Comparison of ENCODE assay signal across 19 cellular contexts in the genomic region with DNA sequence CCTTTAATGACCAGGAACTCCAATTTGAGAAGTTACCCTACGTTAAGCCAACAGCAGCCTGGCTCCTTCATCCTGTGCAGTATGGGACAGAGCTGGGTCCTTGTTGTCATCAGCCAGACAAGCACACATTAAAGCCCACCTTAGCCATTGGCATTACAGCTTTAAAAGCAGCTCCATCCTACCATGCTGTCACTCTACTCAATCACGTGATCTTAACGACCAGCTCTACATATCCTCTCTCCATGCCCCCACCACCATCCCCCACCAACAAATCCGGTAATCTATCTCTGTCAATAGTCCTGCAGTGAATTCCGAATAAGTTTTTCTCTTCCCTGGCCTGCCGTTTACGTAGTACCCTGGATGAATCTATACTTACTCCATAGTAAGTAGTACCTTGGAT.
DNase-seq lines count a peak whose midpoint lies in the region; FAIRE-seq and TF ChIP-seq lines count a peak whose summit lies in the region.
"Had no signal": no experiment of that assay in that cellular context is flagged by ENCODE, and none has a peak within 500 bp of the region (broad histone marks: within the 10 kb centered on the region; RNA-seq: fewer than 3 reads in every experiment).

No MANE protein-coding gene starts in this region.

- no peaks in the 10 kb centered on the region for H3K79me2 ChIP-seq in H1 (ENCODE audit: control insufficient read depth in 1 of 2, insufficient read depth in 2 of 2, low read length in 2 of 2)

- H3K23me2 ChIP-seq in H1 (ENCODE audit: low read depth, low read length), result no peaks in the 10 kb centered on the region

- H3K27ac ChIP-seq in H1 (ENCODE audit: low read depth, low read length) (no peak overlapping the region), Peyer's patch (no peak overlapping the region)
- H3K27ac ChIP-seq: 22Rv1, BLaER1, C4-2B, GM23248 had no signal

- no peak overlapping the region for H3K4me3 ChIP-seq in H1 (ENCODE audit: extremely low read depth in 1 of 4, insufficient read depth in 2 of 4, low read depth in 3 of 4, low read length in 4 of 4)
- no peak overlapping the region for H3K4me3 ChIP-seq in Peyer's patch
- H3K4me3 ChIP-seq: BLaER1, GM23248 had no signal

- H2BK5ac ChIP-seq in H1 (ENCODE audit: low read depth, low read length), result no peak overlapping the region

- no peak for TF ChIP-seq RAD21 in H1 (IDR thresholded peaks at IDR 0.05 in 1 of 2, conservative IDR thresholded peaks at IDR 0.05 in 1 of 2; ENCODE audit: low read depth in 2 of 2, low read length in 2 of 2)

- H3K23ac ChIP-seq in H1 (ENCODE audit: insufficient read length), result no peak overlapping the region

- H3K27ac Mint-ChIP-seq in neural crest cell (ENCODE audit: unreplicated experiment), result peak overlapping the region; percentile 44
- H3K27ac Mint-ChIP-seq: B cell; CD4-positive, CD25-positive, alpha-beta regulatory T cell; CD8-positive, alpha-beta T cell; H9; HFFc6 had no signal

- no peak overlapping the region for H3K18ac ChIP-seq in H1 (ENCODE audit: extremely low read depth, low read length)

- no peak overlapping the region for H2BK15ac ChIP-seq in H1 (ENCODE audit: low read length)

- no peaks in the 10 kb centered on the region for H3K27me3 Mint-ChIP-seq in neural crest cell (ENCODE audit: low read depth)
- H3K27me3 Mint-ChIP-seq: B cell had no signal

- no peaks in the 10 kb centered on the region for H3K4me1 Mint-ChIP-seq in neural crest cell
- H3K4me1 Mint-ChIP-seq: B cell; CD4-positive, CD25-positive, alpha-beta regulatory T cell; H9 had no signal

- H2BK20ac ChIP-seq in H1 (ENCODE audit: low read length), result no peak overlapping the region

- H3K9me3 Mint-ChIP-seq in neural crest cell, result no peaks in the 10 kb centered on the region
- H3K9me3 Mint-ChIP-seq: CD8-positive, alpha-beta T cell; H9; HFFc6 had no signal

- no peak overlapping the region for H4K91ac ChIP-seq in H1 (replicated peaks; ENCODE audit: insufficient read length, low read length)

- H3K79me1 ChIP-seq in H1 (ENCODE audit: low read depth, low read length), result no peaks in the 10 kb centered on the region

- no peaks in the 10 kb centered on the region for H3K4me1 ChIP-seq in H1 (replicated peaks in 1 of 4; ENCODE audit: control insufficient read depth in 3 of 4, insufficient read depth in 4 of 4, low read length in 3 of 4)
- H3K4me1 ChIP-seq in Peyer's patch, result no peaks in the 10 kb centered on the region
- H3K4me1 ChIP-seq: Caco-2 had no signal

- no peak overlapping the region for H3K9ac ChIP-seq in H1 (replicated peaks in 1 of 4; ENCODE audit: extremely low read depth in 1 of 4, low read depth in 3 of 4, low read length in 3 of 4)
- H3K9ac ChIP-seq: BLaER1, GM23248 had no signal

- H4K8ac ChIP-seq in H1 (ENCODE audit: extremely low read depth, insufficient read depth, low read length), result no peak overlapping the region

- H3K36me3 ChIP-seq in H1 (ENCODE audit: control insufficient read depth in 2 of 4, insufficient read depth in 4 of 4, low read length in 3 of 4) (no peaks in the 10 kb centered on the region), Peyer's patch (no peaks in the 10 kb centered on the region)
- H3K36me3 ChIP-seq: BLaER1 had no signal

- H3K14ac ChIP-seq in H1 (ENCODE audit: insufficient read length), result no peak overlapping the region

- H2BK12ac ChIP-seq in H1 (ENCODE audit: low read depth, low read length), result no peak overlapping the region

- DNase-seq in NCI-H82 (lab: John Stamatoyannopoulos, UW) (peak; percentile 50), NCI-H82 treated with DMSO at 0.1 percent for 48 hours (lab: John Stamatoyannopoulos, UW; ENCODE audit: unreplicated experiment) (no peak), H1 (ENCODE audit: low read depth in 1 of 2, low spot score in 2 of 2) (no peak), neural crest cell (ENCODE audit: low read depth, low spot score) (no peak), Peyer's patch (no peak), retina (no peak)
- DNase-seq: Caco-2; CD4-positive, CD25-positive, alpha-beta regulatory T cell; CD8-positive, alpha-beta T cell; DMS153; DND-41; GM23248; H9; HFFc6 had no signal

- TF ChIP-seq POLR2A in H1 (IDR thresholded peaks at IDR 0.05; ENCODE audit: control extremely low read depth in 1 of 2, low read depth in 2 of 2, low read length in 2 of 2), result no peak
- TF ChIP-seq POLR2A in Peyer's patch (IDR thresholded peaks at IDR 0.05), result no peak

- 0 out of 2 replicates have a peak overlapping the region, but pooled peaks have one; percentile 27 for H2AFZ ChIP-seq in H1 (ENCODE audit: low read length)
- H2AFZ ChIP-seq: GM23248 had no signal

- no peak for TF ChIP-seq EP300 in H1 (IDR thresholded peaks at IDR 0.05; ENCODE audit: borderline replicate concordance in 1 of 2, low read depth in 2 of 2, low read length in 2 of 2)

- H3K4ac ChIP-seq in H1 (replicated peaks; ENCODE audit: insufficient read length, low read depth, low read length), result no peak overlapping the region

- H4K5ac ChIP-seq in H1 (ENCODE audit: insufficient read length, low read depth, low read length), result no peak overlapping the region

- no peak for FAIRE-seq in H1 (lab: Jason Lieb, UNC)
- FAIRE-seq: GM19239 had no signal

- H3K4me2 ChIP-seq in H1 (ENCODE audit: insufficient read depth in 1 of 2, low read depth in 2 of 2, low read length in 2 of 2), result no peak overlapping the region
- H3K4me2 ChIP-seq: BLaER1 had no signal

- WGBS in H1 (ENCODE audit: extremely low coverage in 1 of 2, insufficient coverage in 1 of 2, insufficient read length in 1 of 2, insufficient replicate concordance in 2 of 2, low coverage in 1 of 2, low lambda C conversion rate in 2 of 2, missing lambda C conversion rate in 1 of 2), 2 experiments, result 84% methylated on average over 7 of the region's 7 CpGs; no CpG with 5 or more reads in 1 of the 2 experiments

- H3K9me3 ChIP-seq in H1 (ENCODE audit: insufficient read depth in 2 of 2, low read depth in 1 of 2, low read length in 1 of 2), result no peaks in the 10 kb centered on the region
- H3K9me3 ChIP-seq in Peyer's patch, result no peaks in the 10 kb centered on the region
- H3K9me3 ChIP-seq: BLaER1, Caco-2 had no signal

- no peak overlapping the region for H3K56ac ChIP-seq in H1 (replicated peaks; ENCODE audit: insufficient read length, low read depth, low read length)

- POLR2A ChIA-PET in H1 (lab: Charles Lee; ENCODE audit: partially characterized antibody), result interaction anchor here (0.5 kb wide), 1 partner anchor 357 kb away, joined by 5 read pairs; no protein-coding TSS in a partner anchor

- H2AK5ac ChIP-seq in H1 (ENCODE audit: low read depth, low read length), result no peak overlapping the region

- CTCF ChIA-PET in H1 (lab: Charles Lee; ENCODE audit: partially characterized antibody), result interaction anchor here (1.2 to 1.7 kb wide), 4 partner anchors 19 to 95 kb away, joined by 4 to 7 read pairs (median 4); no protein-coding TSS in a partner anchor

- no peaks in the 10 kb centered on the region for H4K20me1 ChIP-seq in H1 (replicated peaks in 1 of 2; ENCODE audit: control insufficient read depth in 1 of 2, insufficient read depth in 2 of 2, low read length in 2 of 2)
- H4K20me1 ChIP-seq: BLaER1 had no signal

- TF ChIP-seq CTCF in H1 (IDR thresholded peaks at IDR 0.05; ENCODE audit: control extremely low read depth in 1 of 3, insufficient read depth in 1 of 3, low read depth in 1 of 3, low read length in 3 of 3) (no peak), neural crest cell (conservative IDR thresholded peaks at IDR 0.05) (no peak), Peyer's patch (IDR thresholded peaks at IDR 0.05) (no peak)

- no peaks in the 10 kb centered on the region for H3K27me3 ChIP-seq in H1 (replicated peaks in 1 of 4; ENCODE audit: control insufficient read depth in 3 of 4, extremely low read depth in 1 of 4, insufficient read depth in 3 of 4, low read length in 3 of 4)
- H3K27me3 ChIP-seq in Peyer's patch, result no peaks in the 10 kb centered on the region
- H3K27me3 ChIP-seq: BLaER1 had no signal

- H3K4me3 Mint-ChIP-seq in neural crest cell, result no peak overlapping the region
- H3K4me3 Mint-ChIP-seq: B cell; CD4-positive, CD25-positive, alpha-beta regulatory T cell; CD8-positive, alpha-beta T cell; H9; HFFc6 had no signal

- H2BK120ac ChIP-seq in H1 (replicated peaks; ENCODE audit: low read depth, low read length), result no peak overlapping the region

- H3K36me3 Mint-ChIP-seq in neural crest cell (ENCODE audit: low read depth), result no peaks in the 10 kb centered on the region
- H3K36me3 Mint-ChIP-seq: CD4-positive, CD25-positive, alpha-beta regulatory T cell; CD8-positive, alpha-beta T cell had no signal

TF ChIP-seq in H1, 55 proteins besides CTCF, POLR2A, EP300 and RAD21 (continues in another document):
- TF ChIP-seq CEBPB (IDR thresholded peaks at IDR 0.05; ENCODE audit: low read depth, low read length) (no peak), SRF (IDR thresholded peaks at IDR 0.05; ENCODE audit: low read depth, low read length) (no peak), ASH2L (IDR thresholded peaks at IDR 0.05; ENCODE audit: low read length) (no peak), SIN3A (conservative IDR thresholded peaks at IDR 0.05 in 1 of 2, IDR thresholded peaks at IDR 0.05 in 1 of 2; ENCODE audit: low read depth in 1 of 2, low read length in 2 of 2) (no peak), NANOG (IDR thresholded peaks at IDR 0.05; ENCODE audit: insufficient read depth, low read depth, low read length, poor library complexity, severe bottlenecking) (no peak), YY1 (IDR thresholded peaks at IDR 0.05; ENCODE audit: low read depth, low read length) (no peak), MAFK (IDR thresholded peaks at IDR 0.05; ENCODE audit: low read depth, low read length) (no peak), JUN (IDR thresholded peaks at IDR 0.05; ENCODE audit: low read depth, low read length) (no peak), GTF2F1 (IDR thresholded peaks at IDR 0.05; ENCODE audit: borderline replicate concordance, low read depth, low read length) (no peak), RBBP5 (IDR thresholded peaks at IDR 0.05; ENCODE audit: borderline replicate concordance, low read depth, low read length) (no peak), PHF8 (conservative IDR thresholded peaks at IDR 0.05; ENCODE audit: low read depth, low read length) (no peak), KDM4A (IDR thresholded peaks at IDR 0.05; ENCODE audit: low read depth, low read length, severe bottlenecking) (no peak), CREB1 (IDR thresholded peaks at IDR 0.05) (no peak), KDM5A (IDR thresholded peaks at IDR 0.05; ENCODE audit: low read length) (no peak), TAF1 (IDR thresholded peaks at IDR 0.05; ENCODE audit: low read depth, low read length) (no peak), TEAD4 (IDR thresholded peaks at IDR 0.05; ENCODE audit: low read depth, low read length) (no peak)
- TF ChIP-seq, protein P1, sequence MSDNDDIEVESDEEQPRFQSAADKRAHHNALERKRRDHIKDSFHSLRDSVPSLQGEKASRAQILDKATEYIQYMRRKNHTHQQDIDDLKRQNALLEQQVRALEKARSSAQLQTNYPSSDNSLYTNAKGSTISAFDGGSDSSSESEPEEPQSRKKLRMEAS (IDR thresholded peaks at IDR 0.05), result no peak
- TF ChIP-seq, protein P2, sequence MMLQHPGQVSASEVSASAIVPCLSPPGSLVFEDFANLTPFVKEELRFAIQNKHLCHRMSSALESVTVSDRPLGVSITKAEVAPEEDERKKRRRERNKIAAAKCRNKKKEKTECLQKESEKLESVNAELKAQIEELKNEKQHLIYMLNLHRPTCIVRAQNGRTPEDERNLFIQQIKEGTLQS (IDR thresholded peaks at IDR 0.05; ENCODE audit: insufficient read depth, low read depth, low read length), result no peak
